ENCODE assay signal across 9 cellular contexts in genomic region chr19:50332264-50333038, GRCh38. TPM values are rescaled to one million over a fixed set of nuclear protein-coding genes. Genes with fewer than 3 reads are reported as not detected.
DNase-seq lines count a peak whose midpoint lies in the region; ATAC-seq and TF ChIP-seq lines count a peak whose summit lies in the region.
"Had no signal": no experiment of that assay in that cellular context is flagged by ENCODE, and none has a peak within 500 bp of the region (broad histone marks: within the 10 kb centered on the region; RNA-seq: fewer than 3 reads in every experiment).

No MANE protein-coding gene starts in this region.

- H3K4me1 Mint-ChIP-seq in activated T-helper 17 cell treated with anti-CD3 and anti-CD28 coated beads, Interleukin-2, amount 50 U/mL, for 72 hours: peaks cover 39% of the 10 kb centered on the region

- TF ChIP-seq CTCF in heart right ventricle (IDR thresholded peaks at IDR 0.05): no peak
- no peak for TF ChIP-seq CTCF in lower lobe of right lung (IDR thresholded peaks at IDR 0.05)
- no peak for TF ChIP-seq CTCF in upper lobe of left lung (IDR thresholded peaks at IDR 0.05)

- H3K36me3 ChIP-seq in heart right ventricle (no peaks in the 10 kb centered on the region), lower lobe of right lung (no peaks in the 10 kb centered on the region), upper lobe of left lung (no peaks in the 10 kb centered on the region)

- H3K9me3 ChIP-seq in heart right ventricle (no peaks in the 10 kb centered on the region), lower lobe of right lung (no peaks in the 10 kb centered on the region), upper lobe of left lung (peaks cover 0 to 3% (median 0%) of the 10 kb centered on the region in 4 donors)

- WGBS in heart right ventricle, 2 donors: 15 to 23% methylated on average over 19 of the region's 19 CpGs
- WGBS in upper lobe of left lung, 2 donors: 7 to 13% methylated on average over 19 of the region's 19 CpGs

- H3K4me3 ChIP-seq in heart right ventricle (peak overlapping the region in 9 of 10 donors; percentile 25 to 57 (median 53)), lower lobe of right lung (peak overlapping the region; percentile 60), upper lobe of left lung (peak overlapping the region; percentile 14 to 50 (median 44))

- H3K27me3 ChIP-seq in heart right ventricle: peaks cover 0 to 62% (median 56%) of the 10 kb centered on the region in 7 donors
- H3K27me3 ChIP-seq in lower lobe of right lung (ENCODE audit: low read depth): peaks cover 15% of the 10 kb centered on the region
- peaks cover 0 to 21% (median 3%) of the 10 kb centered on the region in 4 donors for H3K27me3 ChIP-seq in upper lobe of left lung

- intact Hi-C loops in heart right ventricle (cut with DNase I) (no loop called here), cardiac septum (cut with DNase I) (no loop called here), lower lobe of right lung (cut with DNase I) (no loop called here)

- H3K4me1 ChIP-seq in heart right ventricle: peaks cover 0 to 45% (median 19%) of the 10 kb centered on the region in 9 donors
- peaks cover 29% of the 10 kb centered on the region for H3K4me1 ChIP-seq in lower lobe of right lung
- H3K4me1 ChIP-seq in upper lobe of left lung: peaks cover 43 to 63% (median 46%) of the 10 kb centered on the region in 4 donors

- DNase-seq in heart right ventricle (peak in 1 of 2 donors; percentile 43), cardiac septum (ENCODE audit: low spot score) (no peak), lower lobe of right lung (peak; percentile 55), upper lobe of left lung (no peak), HuH-7 (ENCODE audit: low spot score) (no peak), NCI-H2171 treated with DMSO at 0.1 percent for 48 hours (lab: John Stamatoyannopoulos, UW) (no peak)
- DNase-seq: EL had no signal

- H3K36me3 Mint-ChIP-seq in activated T-helper 17 cell treated with anti-CD3 and anti-CD28 coated beads, Interleukin-2, amount 50 U/mL, for 72 hours (ENCODE audit: low read depth): peaks cover 43% of the 10 kb centered on the region

- no peak for ATAC-seq in heart right ventricle
- no peak for ATAC-seq in activated T-helper 17 cell treated with anti-CD3 and anti-CD28 coated beads, Interleukin-2, amount 50 U/mL, for 72 hours (replicated peaks)
- ATAC-seq in lower lobe of right lung: no peak
- no peak for ATAC-seq in upper lobe of left lung (ENCODE audit: low FRiP score in 2 of 2)
- ATAC-seq in HG03175 (IDR thresholded peaks at IDR 0.05; ENCODE audit: unreplicated experiment): no peak

- TF ChIP-seq POLR2A in upper lobe of left lung (IDR thresholded peaks at IDR 0.05): no peak

- H3K9me3 Mint-ChIP-seq in activated T-helper 17 cell treated with anti-CD3 and anti-CD28 coated beads, Interleukin-2, amount 50 U/mL, for 72 hours: no peaks in the 10 kb centered on the region

- H3K27me3 Mint-ChIP-seq in activated T-helper 17 cell treated with anti-CD3 and anti-CD28 coated beads, Interleukin-2, amount 50 U/mL, for 72 hours: peaks cover 40% of the 10 kb centered on the region

- peak overlapping the region; percentile 82 for H3K4me3 Mint-ChIP-seq in activated T-helper 17 cell treated with anti-CD3 and anti-CD28 coated beads, Interleukin-2, amount 50 U/mL, for 72 hours

- no peak for TF ChIP-seq EP300 in upper lobe of left lung (IDR thresholded peaks at IDR 0.05)

- H3K27ac Mint-ChIP-seq in activated T-helper 17 cell treated with anti-CD3 and anti-CD28 coated beads, Interleukin-2, amount 50 U/mL, for 72 hours: peak overlapping the region; percentile 30

- H3K27ac ChIP-seq in heart right ventricle (peak overlapping the region; percentile 63 to 86 (median 74)), lower lobe of right lung (peak overlapping the region; percentile 82), upper lobe of left lung (peak overlapping the region; percentile 72 to 86 (median 82))

RNA-seq across cellular contexts. Expression of gene KCNC3, which starts 3.3 kb away (rescaled TPM):
- 1 to 10 TPM; 1.4 to 4.0 (median 2.4) TPM for total RNA-seq in heart right ventricle
- polyA plus RNA-seq in heart right ventricle: 1 to 10 TPM in 1 of 2 donors, under 1 TPM in 1; 0.88 to 1.1 TPM
- 3.8 TPM for total RNA-seq in cardiac septum
- 10 to 100 TPM; 12.8 to 18.8 TPM for total RNA-seq in activated T-helper 17 cell treated with anti-CD3 and anti-CD28 coated beads, Interleukin-2, amount 50 U/mL, for 72 hours
- 11.1 TPM for total RNA-seq in lower lobe of right lung
- 10 to 100 TPM in 4 of 6 donors, 1 to 10 TPM in 2; 3.8 to 15.7 (median 12.2) TPM for total RNA-seq in upper lobe of left lung

RNA-seq across cellular contexts. Expression of gene NAPSA, which starts 33.0 kb away (rescaled TPM):
- under 1 TPM in 2 of 10 donors, not detected in 8; 0.22 to 0.56 TPM for total RNA-seq in heart right ventricle
- polyA plus RNA-seq in heart right ventricle: 1 to 10 TPM in 1 of 2 donors, under 1 TPM in 1; 0.25 to 1.1 TPM
- 0.24 TPM for total RNA-seq in cardiac septum
- 10 to 100 TPM; 54.6 to 86.0 TPM for total RNA-seq in activated T-helper 17 cell treated with anti-CD3 and anti-CD28 coated beads, Interleukin-2, amount 50 U/mL, for 72 hours
- total RNA-seq in lower lobe of right lung: 1,633 TPM
- total RNA-seq in upper lobe of left lung: 1,000 to 10,000 TPM; 1,043 to 3,140 (median 1,660) TPM

RNA-seq across cellular contexts. Expression of gene NR1H2, which starts 43.8 kb away (rescaled TPM):
- 10 to 100 TPM; 64.0 to 96.7 (median 69.8) TPM for total RNA-seq in heart right ventricle
- 100 to 1,000 TPM in 1 of 2 donors, 10 to 100 TPM in 1; 90.7 to 125 TPM for polyA plus RNA-seq in heart right ventricle
- total RNA-seq in cardiac septum: 86.3 TPM
- total RNA-seq in activated T-helper 17 cell treated with anti-CD3 and anti-CD28 coated beads, Interleukin-2, amount 50 U/mL, for 72 hours: 10 to 100 TPM; 58.3 to 81.3 TPM
- 100 TPM for total RNA-seq in lower lobe of right lung
- 100 to 1,000 TPM in 4 of 6 donors, 10 to 100 TPM in 2; 98.3 to 170 (median 123) TPM for total RNA-seq in upper lobe of left lung

RNA-seq across cellular contexts. Expression of gene POLD1, which starts 51.7 kb away (rescaled TPM):
- total RNA-seq in heart right ventricle (10 to 100 TPM in 6 of 10 donors, 1 to 10 TPM in 4; 4.2 to 15.0 (median 10.7) TPM), cardiac septum (8.0 TPM), lower lobe of right lung (35.1 TPM), upper lobe of left lung (10 to 100 TPM; 20.5 to 66.0 (median 44.0) TPM)
- 10 to 100 TPM; 14.2 to 28.3 TPM for polyA plus RNA-seq in heart right ventricle
- 100 to 1,000 TPM; 146 to 202 TPM for total RNA-seq in activated T-helper 17 cell treated with anti-CD3 and anti-CD28 coated beads, Interleukin-2, amount 50 U/mL, for 72 hours

Comparison
In these comparisons a context has a peak if more than half of its experiments do, and no peak if none do; other contexts are left out.
1. RNA of gene NAPSA, which starts 33.0 kb away (total RNA-seq): 1,043 to 3,140 TPM in upper lobe of left lung, 1,633 TPM in lower lobe of right lung (single experiment) and 54.6 to 86.0 TPM in activated T-helper 17 cell treated with anti-CD3 and anti-CD28 coated beads, Interleukin-2, amount 50 U/mL, for 72 hours; 0.24 TPM in cardiac septum (single experiment) and 0.22 to 0.56 TPM in heart right ventricle; every median in the first group is over 10 times any median in the second.
2. Peak in every context shown above with its lines, with median percentiles within 50 percentile points of each other: H3K27ac ChIP-seq and H3K4me3 ChIP-seq.